1 cellular context compared by ENCODE assay signal in the genomic region with DNA sequence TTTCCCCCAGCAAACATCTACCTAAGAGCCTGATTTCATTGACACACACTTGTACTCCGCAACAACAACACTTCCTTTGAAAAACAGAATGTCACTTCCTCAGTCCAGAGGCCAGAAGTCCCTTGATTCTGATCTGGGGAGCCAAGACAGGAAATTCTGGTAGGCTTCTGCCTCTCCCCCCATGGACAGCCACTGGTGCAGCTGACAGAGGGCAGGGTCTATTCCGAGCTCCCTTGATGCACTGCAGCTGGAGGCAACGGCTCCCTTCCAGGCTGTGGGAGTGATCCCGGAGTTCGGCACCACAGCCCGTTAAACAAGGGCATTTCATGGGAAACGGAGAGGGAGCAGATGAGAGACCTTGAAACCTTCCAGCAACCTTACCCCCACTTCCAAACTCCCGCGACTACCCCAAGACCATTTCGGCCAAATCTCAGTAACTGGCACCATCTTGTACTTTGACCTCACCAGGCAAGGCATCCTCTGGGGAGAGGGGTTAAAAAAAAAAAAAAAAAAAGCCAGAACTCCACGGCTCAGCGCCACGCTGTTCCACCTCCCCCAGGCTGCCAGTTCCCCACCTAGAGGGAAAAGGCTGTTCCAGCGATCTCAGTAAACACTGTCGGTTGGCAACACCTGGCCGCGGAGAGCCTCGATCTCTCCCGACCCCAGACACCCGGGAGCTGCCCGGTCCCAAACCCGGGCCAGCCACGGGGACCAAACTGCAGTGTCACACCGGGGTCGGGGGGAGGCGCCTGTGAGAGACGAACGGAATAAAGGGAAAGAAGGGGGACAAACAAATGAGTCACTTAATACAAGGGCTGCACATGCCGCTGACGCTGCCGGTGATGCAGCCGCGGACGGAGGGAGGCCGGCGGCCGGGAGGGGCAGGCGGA.
TF ChIP-seq lines count a peak whose summit lies in the region.

No MANE protein-coding gene starts in this region.

TF ChIP-seq in HepG2, 621 proteins besides CTCF, POLR2A, EP300 and RAD21 (continued from another document and continues in another):
- TF ChIP-seq ZMYM3 (CRISPR knock-in tag; IDR thresholded peaks at IDR 0.05): peak; percentile 58; the same call in 1 of the 2 replicates
- TF ChIP-seq ZIK1 (CRISPR knock-in tag; IDR thresholded peaks at IDR 0.05; ENCODE audit: borderline replicate concordance, low read depth): no peak
- no peak for TF ChIP-seq ETV6 (CRISPR knock-in tag; conservative IDR thresholded peaks at IDR 0.05)
- TF ChIP-seq ZNF83 (CRISPR knock-in tag; IDR thresholded peaks at IDR 0.05; ENCODE audit: borderline replicate concordance): no peak
- TF ChIP-seq, protein P1, sequence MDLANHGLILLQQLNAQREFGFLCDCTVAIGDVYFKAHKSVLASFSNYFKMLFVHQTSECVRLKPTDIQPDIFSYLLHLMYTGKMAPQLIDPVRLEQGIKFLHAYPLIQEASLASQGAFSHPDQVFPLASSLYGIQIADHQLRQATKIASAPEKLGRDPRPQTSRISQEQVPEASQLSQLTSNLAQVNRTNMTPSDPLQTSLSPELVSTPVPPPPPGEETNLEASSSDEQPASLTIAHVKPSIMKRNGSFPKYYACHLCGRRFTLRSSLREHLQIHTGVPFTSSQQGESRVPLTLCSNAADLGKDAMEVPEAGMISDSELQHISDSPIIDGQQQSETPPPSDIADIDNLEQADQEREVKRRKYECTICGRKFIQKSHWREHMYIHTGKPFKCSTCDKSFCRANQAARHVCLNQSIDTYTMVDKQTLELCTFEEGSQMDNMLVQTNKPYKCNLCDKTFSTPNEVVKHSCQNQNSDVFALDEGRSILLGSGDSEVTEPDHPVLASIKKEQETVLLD (CRISPR knock-in tag; IDR thresholded peaks at IDR 0.05; ENCODE audit: low read depth): peak; percentile 79
- TF ChIP-seq ZNF260 (CRISPR knock-in tag; IDR thresholded peaks at IDR 0.05; ENCODE audit: borderline replicate concordance, low read depth): no peak
- no peak for TF ChIP-seq SMYD3 (CRISPR knock-in tag; IDR thresholded peaks at IDR 0.05)
- peak; percentile 77 for TF ChIP-seq NAIF1 (CRISPR knock-in tag; IDR thresholded peaks at IDR 0.05; ENCODE audit: borderline replicate concordance)
- no peak for TF ChIP-seq ZNF883 (CRISPR knock-in tag; IDR thresholded peaks at IDR 0.05; ENCODE audit: not compliant biosample characterization)
- TF ChIP-seq FOSL2 (CRISPR knock-in tag; IDR thresholded peaks at IDR 0.05): peak; percentile 94
- TF ChIP-seq ZEB1 (IDR thresholded peaks at IDR 0.05; ENCODE audit: insufficient replicate concordance, low read depth): peak; percentile 46
- TF ChIP-seq, protein P2, sequence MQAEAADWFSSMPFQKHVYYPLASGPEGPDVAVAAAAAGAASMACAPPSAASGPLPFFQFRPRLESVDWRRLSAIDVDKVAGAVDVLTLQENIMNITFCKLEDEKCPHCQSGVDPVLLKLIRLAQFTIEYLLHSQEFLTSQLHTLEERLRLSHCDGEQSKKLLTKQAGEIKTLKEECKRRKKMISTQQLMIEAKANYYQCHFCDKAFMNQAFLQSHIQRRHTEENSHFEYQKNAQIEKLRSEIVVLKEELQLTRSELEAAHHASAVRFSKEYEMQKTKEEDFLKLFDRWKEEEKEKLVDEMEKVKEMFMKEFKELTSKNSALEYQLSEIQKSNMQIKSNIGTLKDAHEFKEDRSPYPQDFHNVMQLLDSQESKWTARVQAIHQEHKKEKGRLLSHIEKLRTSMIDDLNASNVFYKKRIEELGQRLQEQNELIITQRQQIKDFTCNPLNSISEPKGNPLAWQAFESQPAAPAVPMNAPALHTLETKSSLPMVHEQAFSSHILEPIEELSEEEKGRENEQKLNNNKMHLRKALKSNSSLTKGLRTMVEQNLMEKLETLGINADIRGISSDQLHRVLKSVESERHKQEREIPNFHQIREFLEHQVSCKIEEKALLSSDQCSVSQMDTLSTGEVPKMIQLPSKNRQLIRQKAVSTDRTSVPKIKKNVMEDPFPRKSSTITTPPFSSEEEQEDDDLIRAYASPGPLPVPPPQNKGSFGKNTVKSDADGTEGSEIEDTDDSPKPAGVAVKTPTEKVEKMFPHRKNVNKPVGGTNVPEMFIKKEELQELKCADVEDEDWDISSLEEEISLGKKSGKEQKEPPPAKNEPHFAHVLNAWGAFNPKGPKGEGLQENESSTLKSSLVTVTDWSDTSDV (CRISPR knock-in tag; IDR thresholded peaks at IDR 0.05): no peak
- TF ChIP-seq ZNF879 (CRISPR knock-in tag; IDR thresholded peaks at IDR 0.05): no peak
- no peak; the same call in 1 of the 2 replicates for TF ChIP-seq CHD4 (IDR thresholded peaks at IDR 0.05; ENCODE audit: borderline replicate concordance, low read length)
- 0 out of 2 replicates have a peak, but pooled peaks have one; percentile 14 for TF ChIP-seq CBX5 (CRISPR knock-in tag; IDR thresholded peaks at IDR 0.05; ENCODE audit: borderline replicate concordance)
- no peak for TF ChIP-seq SNAPC2 (CRISPR knock-in tag; IDR thresholded peaks at IDR 0.05)
- peak; percentile 50; the same call in 1 of the 2 replicates for TF ChIP-seq SPEN (CRISPR knock-in tag; IDR thresholded peaks at IDR 0.05; ENCODE audit: low read depth)
- peak; percentile 97 for TF ChIP-seq ZNF816 (CRISPR knock-in tag; IDR thresholded peaks at IDR 0.05; ENCODE audit: borderline replicate concordance)
- 0 out of 2 replicates have a peak, but pooled peaks have one; percentile 61 for TF ChIP-seq ZNF747 (CRISPR knock-in tag; IDR thresholded peaks at IDR 0.05; ENCODE audit: borderline replicate concordance)
- TF ChIP-seq, protein P3, sequence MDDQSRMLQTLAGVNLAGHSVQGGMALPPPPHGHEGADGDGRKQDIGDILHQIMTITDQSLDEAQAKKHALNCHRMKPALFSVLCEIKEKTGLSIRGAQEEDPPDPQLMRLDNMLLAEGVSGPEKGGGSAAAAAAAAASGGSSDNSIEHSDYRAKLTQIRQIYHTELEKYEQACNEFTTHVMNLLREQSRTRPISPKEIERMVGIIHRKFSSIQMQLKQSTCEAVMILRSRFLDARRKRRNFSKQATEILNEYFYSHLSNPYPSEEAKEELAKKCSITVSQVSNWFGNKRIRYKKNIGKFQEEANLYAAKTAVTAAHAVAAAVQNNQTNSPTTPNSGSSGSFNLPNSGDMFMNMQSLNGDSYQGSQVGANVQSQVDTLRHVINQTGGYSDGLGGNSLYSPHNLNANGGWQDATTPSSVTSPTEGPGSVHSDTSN (CRISPR knock-in tag; IDR thresholded peaks at IDR 0.05; ENCODE audit: borderline replicate concordance): no peak
- TF ChIP-seq, protein P4, sequence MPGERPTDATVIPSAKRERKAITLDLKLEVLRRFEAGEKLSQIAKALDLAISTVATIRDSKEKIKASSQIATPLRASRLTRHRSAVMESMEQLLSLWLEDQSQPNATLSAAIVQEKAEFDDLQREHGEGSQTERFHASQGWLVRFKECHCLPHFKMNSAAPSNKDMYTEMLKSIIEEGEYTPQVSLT (CRISPR knock-in tag; IDR thresholded peaks at IDR 0.05; ENCODE audit: borderline replicate concordance, low read depth): no peak
- TF ChIP-seq SIN3A (IDR thresholded peaks at IDR 0.05; ENCODE audit: borderline replicate concordance, low read depth, low read length): no peak; the same call in 1 of the 2 replicates
- TF ChIP-seq, protein P5, sequence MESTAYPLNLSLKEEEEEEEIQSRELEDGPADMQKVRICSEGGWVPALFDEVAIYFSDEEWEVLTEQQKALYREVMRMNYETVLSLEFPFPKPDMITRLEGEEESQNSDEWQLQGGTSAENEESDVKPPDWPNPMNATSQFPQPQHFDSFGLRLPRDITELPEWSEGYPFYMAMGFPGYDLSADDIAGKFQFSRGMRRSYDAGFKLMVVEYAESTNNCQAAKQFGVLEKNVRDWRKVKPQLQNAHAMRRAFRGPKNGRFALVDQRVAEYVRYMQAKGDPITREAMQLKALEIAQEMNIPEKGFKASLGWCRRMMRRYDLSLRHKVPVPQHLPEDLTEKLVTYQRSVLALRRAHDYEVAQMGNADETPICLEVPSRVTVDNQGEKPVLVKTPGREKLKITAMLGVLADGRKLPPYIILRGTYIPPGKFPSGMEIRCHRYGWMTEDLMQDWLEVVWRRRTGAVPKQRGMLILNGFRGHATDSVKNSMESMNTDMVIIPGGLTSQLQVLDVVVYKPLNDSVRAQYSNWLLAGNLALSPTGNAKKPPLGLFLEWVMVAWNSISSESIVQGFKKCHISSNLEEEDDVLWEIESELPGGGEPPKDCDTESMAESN (CRISPR knock-in tag; conservative IDR thresholded peaks at IDR 0.05): 0 out of 2 replicates have a peak, but pooled peaks have one; percentile 14
- TF ChIP-seq SOX6 (IDR thresholded peaks at IDR 0.05): no peak
- TF ChIP-seq SOX6 (CRISPR knock-in tag; IDR thresholded peaks at IDR 0.05): peak; percentile 27
- TF ChIP-seq CENPX (CRISPR knock-in tag; IDR thresholded peaks at IDR 0.05): no peak
- TF ChIP-seq, protein P6, sequence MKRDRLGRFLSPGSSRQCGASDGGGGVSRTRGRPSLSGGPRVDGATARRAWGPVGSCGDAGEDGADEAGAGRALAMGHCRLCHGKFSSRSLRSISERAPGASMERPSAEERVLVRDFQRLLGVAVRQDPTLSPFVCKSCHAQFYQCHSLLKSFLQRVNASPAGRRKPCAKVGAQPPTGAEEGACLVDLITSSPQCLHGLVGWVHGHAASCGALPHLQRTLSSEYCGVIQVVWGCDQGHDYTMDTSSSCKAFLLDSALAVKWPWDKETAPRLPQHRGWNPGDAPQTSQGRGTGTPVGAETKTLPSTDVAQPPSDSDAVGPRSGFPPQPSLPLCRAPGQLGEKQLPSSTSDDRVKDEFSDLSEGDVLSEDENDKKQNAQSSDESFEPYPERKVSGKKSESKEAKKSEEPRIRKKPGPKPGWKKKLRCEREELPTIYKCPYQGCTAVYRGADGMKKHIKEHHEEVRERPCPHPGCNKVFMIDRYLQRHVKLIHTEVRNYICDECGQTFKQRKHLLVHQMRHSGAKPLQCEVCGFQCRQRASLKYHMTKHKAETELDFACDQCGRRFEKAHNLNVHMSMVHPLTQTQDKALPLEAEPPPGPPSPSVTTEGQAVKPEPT (CRISPR knock-in tag; IDR thresholded peaks at IDR 0.05; ENCODE audit: low read depth): no peak
- TF ChIP-seq ZNF17 (CRISPR knock-in tag; IDR thresholded peaks at IDR 0.05): no peak
- no peak for TF ChIP-seq MAZ (IDR thresholded peaks at IDR 0.05; ENCODE audit: borderline replicate concordance, low read depth, low read length)
- peak; percentile 27; the same call in 1 of the 2 replicates for TF ChIP-seq MAZ (CRISPR knock-in tag; IDR thresholded peaks at IDR 0.05; ENCODE audit: low read depth)
- TF ChIP-seq IRX3 (CRISPR knock-in tag; IDR thresholded peaks at IDR 0.05; ENCODE audit: borderline replicate concordance, low read depth): 0 out of 2 replicates have a peak, but pooled peaks have one; percentile 33
- 0 out of 2 replicates have a peak, but pooled peaks have one; percentile 42 for TF ChIP-seq ZNF430 (CRISPR knock-in tag; IDR thresholded peaks at IDR 0.05)
- no peak for TF ChIP-seq TCF12 (IDR thresholded peaks at IDR 0.05)
- TF ChIP-seq TCF12 (CRISPR knock-in tag; IDR thresholded peaks at IDR 0.05): no peak
- no peak for TF ChIP-seq MAFF (IDR thresholded peaks at IDR 0.05; ENCODE audit: low read depth, low read length)
- peak; percentile 11; the same call in 1 of the 2 replicates for TF ChIP-seq HNF4G (IDR thresholded peaks at IDR 0.05; ENCODE audit: borderline replicate concordance, low read depth, low read length)
- peak; percentile 49; the same call in 1 of the 2 replicates for TF ChIP-seq HNF4G (CRISPR knock-in tag; IDR thresholded peaks at IDR 0.05; ENCODE audit: borderline replicate concordance, low read depth)
- TF ChIP-seq, protein P7, sequence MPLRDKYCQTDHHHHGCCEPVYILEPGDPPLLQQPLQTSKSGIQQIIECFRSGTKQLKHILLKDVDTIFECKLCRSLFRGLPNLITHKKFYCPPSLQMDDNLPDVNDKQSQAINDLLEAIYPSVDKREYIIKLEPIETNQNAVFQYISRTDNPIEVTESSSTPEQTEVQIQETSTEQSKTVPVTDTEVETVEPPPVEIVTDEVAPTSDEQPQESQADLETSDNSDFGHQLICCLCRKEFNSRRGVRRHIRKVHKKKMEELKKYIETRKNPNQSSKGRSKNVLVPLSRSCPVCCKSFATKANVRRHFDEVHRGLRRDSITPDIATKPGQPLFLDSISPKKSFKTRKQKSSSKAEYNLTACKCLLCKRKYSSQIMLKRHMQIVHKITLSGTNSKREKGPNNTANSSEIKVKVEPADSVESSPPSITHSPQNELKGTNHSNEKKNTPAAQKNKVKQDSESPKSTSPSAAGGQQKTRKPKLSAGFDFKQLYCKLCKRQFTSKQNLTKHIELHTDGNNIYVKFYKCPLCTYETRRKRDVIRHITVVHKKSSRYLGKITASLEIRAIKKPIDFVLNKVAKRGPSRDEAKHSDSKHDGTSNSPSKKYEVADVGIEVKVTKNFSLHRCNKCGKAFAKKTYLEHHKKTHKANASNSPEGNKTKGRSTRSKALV (CRISPR knock-in tag; IDR thresholded peaks at IDR 0.05): no peak; the same call in 1 of the 2 replicates
- no peak for TF ChIP-seq RFXANK (CRISPR knock-in tag; IDR thresholded peaks at IDR 0.05)
- TF ChIP-seq, protein P8, sequence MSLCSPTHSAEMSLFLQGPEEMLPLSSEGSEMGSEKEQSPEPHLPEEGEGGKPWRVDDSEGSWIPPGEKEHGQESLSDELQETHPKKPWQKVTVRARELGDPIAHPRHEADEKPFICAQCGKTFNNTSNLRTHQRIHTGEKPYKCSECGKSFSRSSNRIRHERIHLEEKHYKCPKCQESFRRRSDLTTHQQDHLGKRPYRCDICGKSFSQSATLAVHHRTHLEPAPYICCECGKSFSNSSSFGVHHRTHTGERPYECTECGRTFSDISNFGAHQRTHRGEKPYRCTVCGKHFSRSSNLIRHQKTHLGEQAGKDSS (CRISPR knock-in tag; IDR thresholded peaks at IDR 0.05; ENCODE audit: borderline replicate concordance, low read depth): peak; percentile 59; the same call in 1 of the 2 replicates
- TF ChIP-seq, protein P9, sequence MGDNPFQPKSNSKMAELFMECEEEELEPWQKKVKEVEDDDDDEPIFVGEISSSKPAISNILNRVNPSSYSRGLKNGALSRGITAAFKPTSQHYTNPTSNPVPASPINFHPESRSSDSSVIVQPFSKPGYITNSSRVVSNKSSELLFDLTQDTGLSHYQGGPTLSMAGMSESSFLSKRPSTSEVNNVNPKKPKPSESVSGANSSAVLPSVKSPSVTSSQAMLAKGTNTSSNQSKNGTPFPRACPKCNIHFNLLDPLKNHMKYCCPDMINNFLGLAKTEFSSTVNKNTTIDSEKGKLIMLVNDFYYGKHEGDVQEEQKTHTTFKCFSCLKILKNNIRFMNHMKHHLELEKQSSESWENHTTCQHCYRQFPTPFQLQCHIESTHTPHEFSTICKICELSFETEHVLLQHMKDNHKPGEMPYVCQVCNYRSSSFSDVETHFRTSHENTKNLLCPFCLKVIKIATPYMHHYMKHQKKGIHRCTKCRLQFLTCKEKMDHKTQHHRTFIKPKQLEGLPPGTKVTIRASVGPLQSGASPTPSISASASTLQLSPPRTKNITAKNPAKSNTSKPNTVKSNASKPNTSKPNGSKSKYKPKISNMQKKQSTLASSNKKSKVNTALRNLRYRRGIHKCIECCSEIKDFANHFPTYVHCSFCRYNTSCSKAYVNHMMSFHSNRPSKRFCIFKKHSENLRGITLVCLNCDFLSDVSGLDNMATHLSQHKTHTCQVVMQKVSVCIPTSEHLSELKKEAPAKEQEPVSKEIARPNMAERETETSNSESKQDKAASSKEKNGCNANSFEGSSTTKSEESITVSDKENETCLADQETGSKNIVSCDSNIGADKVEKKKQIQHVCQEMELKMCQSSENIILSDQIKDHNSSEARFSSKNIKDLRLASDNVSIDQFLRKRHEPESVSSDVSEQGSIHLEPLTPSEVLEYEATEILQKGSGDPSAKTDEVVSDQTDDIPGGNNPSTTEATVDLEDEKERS (CRISPR knock-in tag; IDR thresholded peaks at IDR 0.05): peak; percentile 16; the same call in 1 of the 2 replicates
- peak; percentile 21; the same call in 1 of the 2 replicates for TF ChIP-seq ZNF619 (CRISPR knock-in tag; IDR thresholded peaks at IDR 0.05)
- TF ChIP-seq U2AF2 (IDR thresholded peaks at IDR 0.05; ENCODE audit: low read depth, low read length): no peak
- no peak for TF ChIP-seq SRSF9 (IDR thresholded peaks at IDR 0.05; ENCODE audit: borderline replicate concordance, insufficient read depth, low read depth, low read length, poor library complexity, severe bottlenecking)
